ENCODE assay signal across 9 cellular contexts in genomic region chr7:2567663-2568238, GRCh38. TPM values are rescaled to one million over a fixed set of nuclear protein-coding genes. Genes with fewer than 3 reads are reported as not detected.
A peak's percentile ranks its signal among the peaks of the same experiment; 100 is the strongest.
DNase-seq lines count a peak whose midpoint lies in the region; ATAC-seq, FAIRE-seq and TF ChIP-seq lines count a peak whose summit lies in the region.
"Had no signal": no experiment of that assay in that cellular context is flagged by ENCODE, and none has a peak within 500 bp of the region (broad histone marks: within the 10 kb centered on the region; RNA-seq: fewer than 3 reads in every experiment).

No MANE protein-coding gene starts in this region.

- H3K9me3 Mint-ChIP-seq in activated T-cell treated with anti-CD3 and anti-CD28 coated beads, Interleukin-2, amount 50 U/mL, for 72 hours: no peaks in the 10 kb centered on the region

- H3K27ac ChIP-seq in OCI-LY1 (ENCODE audit: low read depth, low read length, poor library complexity, severe bottlenecking) (no peak overlapping the region), pancreas (no peak overlapping the region)

- intact Hi-C loops in pancreas (cut with DNase I): no loop called here

- H3K27me3 Mint-ChIP-seq in activated T-cell treated with anti-CD3 and anti-CD28 coated beads, Interleukin-2, amount 50 U/mL, for 72 hours (ENCODE audit: low read depth): no peaks in the 10 kb centered on the region

- ATAC-seq in pancreas: peak in 3 of 4 donors; percentile 27 to 35 (median 29)
- ATAC-seq in activated T-cell treated with anti-CD3 and anti-CD28 coated beads, Interleukin-2, amount 50 U/mL, for 72 hours (replicated peaks in 1 of 2): no peak

- no peaks in the 10 kb centered on the region; the same call in 1 of the 2 replicates for H3K27me3 ChIP-seq in OCI-LY1 (ENCODE audit: insufficient read depth, low read length)
- no peaks in the 10 kb centered on the region for H3K27me3 ChIP-seq in pancreas

- H3K79me2 ChIP-seq in OCI-LY1 (ENCODE audit: insufficient read depth, low read length): no peaks in the 10 kb centered on the region

- TF ChIP-seq CTCF in OCI-LY1 (IDR thresholded peaks at IDR 0.05; ENCODE audit: low read length) (peak; percentile 58), fibroblast of mammary gland (conservative IDR thresholded peaks at IDR 0.05; ENCODE audit: control insufficient read depth, insufficient read depth, low read depth, low read length) (peak; percentile 66), pancreas (IDR thresholded peaks at IDR 0.05) (no peak)

- no peak overlapping the region for H2AFZ ChIP-seq in OCI-LY1 (ENCODE audit: low read length)

- H3K4me2 ChIP-seq in OCI-LY1 (ENCODE audit: low read length): no peak overlapping the region

- H3K27ac Mint-ChIP-seq in activated T-cell treated with anti-CD3 and anti-CD28 coated beads, Interleukin-2, amount 50 U/mL, for 72 hours: no peak overlapping the region

- H3K9ac ChIP-seq in OCI-LY1 (ENCODE audit: low read length): no peak overlapping the region

- H4K20me1 ChIP-seq in OCI-LY1 (ENCODE audit: insufficient read depth, low read length): no peaks in the 10 kb centered on the region

- H3K36me3 ChIP-seq in OCI-LY1 (ENCODE audit: insufficient read depth, low read length): no peaks in the 10 kb centered on the region
- peaks cover 0 to 4% (median 0%) of the 10 kb centered on the region in 3 donors for H3K36me3 ChIP-seq in pancreas

- no peak for FAIRE-seq in pancreas (lab: Jason Lieb, UNC)
- FAIRE-seq: islet of Langerhans had no signal

- no peaks in the 10 kb centered on the region for H3F3A ChIP-seq in OCI-LY1 (ENCODE audit: insufficient read depth, low read length)

- no peaks in the 10 kb centered on the region for H3K9me3 ChIP-seq in OCI-LY1 (ENCODE audit: low read length)
- H3K9me3 ChIP-seq in pancreas: no peaks in the 10 kb centered on the region

- H3K4me1 ChIP-seq in OCI-LY1 (ENCODE audit: insufficient read depth, low read length, severe bottlenecking) (no peaks in the 10 kb centered on the region), pancreas (peaks cover 0 to 9% (median 0%) of the 10 kb centered on the region in 3 donors)

- H3K36me3 Mint-ChIP-seq in activated T-cell treated with anti-CD3 and anti-CD28 coated beads, Interleukin-2, amount 50 U/mL, for 72 hours (ENCODE audit: insufficient read depth in 2 of 2): no peaks in the 10 kb centered on the region

- H3K4me3 ChIP-seq in OCI-LY1 (ENCODE audit: low read depth, low read length, poor library complexity, severe bottlenecking) (no peak overlapping the region), fibroblast of mammary gland (ENCODE audit: control insufficient read depth, low read depth, low read length) (no peak overlapping the region), pancreas (no peak overlapping the region)

- peak; percentile 63 for DNase-seq in ELF-1 (ENCODE audit: low read depth, low spot score)
- peak; percentile 61 for DNase-seq in fibroblast of mammary gland (ENCODE audit: low read depth)
- DNase-seq in pancreas: peak in 1 of 6 donors; percentile 44
- DNase-seq in effector CD8-positive, alpha-beta T cell (lab: John Stamatoyannopoulos, UW): no peak
- no peak for DNase-seq in amniotic stem cell (lab: John Stamatoyannopoulos, UW)
- DNase-seq in NCI-H2081 treated with DMSO at 0.1 percent for 48 hours (lab: John Stamatoyannopoulos, UW): no peak
- DNase-seq in activated T-cell treated with anti-CD3 and anti-CD28 coated beads, Interleukin-2, amount 50 U/mL, for 72 hours: no peak

- no peak overlapping the region for H3K4me3 Mint-ChIP-seq in activated T-cell treated with anti-CD3 and anti-CD28 coated beads, Interleukin-2, amount 50 U/mL, for 72 hours

- H3K9me2 ChIP-seq in OCI-LY1 (ENCODE audit: low read depth, low read length): no peaks in the 10 kb centered on the region

- 77 to 84% methylated on average over 16 of the region's 16 CpGs for WGBS in pancreas, 2 donors

- peaks cover 10% of the 10 kb centered on the region for H3K4me1 Mint-ChIP-seq in activated T-cell treated with anti-CD3 and anti-CD28 coated beads, Interleukin-2, amount 50 U/mL, for 72 hours (ENCODE audit: low read depth)

RNA-seq across cellular contexts. Expression of gene IQCE, which starts 9.0 kb away (rescaled TPM):
- total RNA-seq in pancreas: 10 to 100 TPM in 4 of 6 donors, 1 to 10 TPM in 2; 8.8 to 14.1 (median 12.1) TPM
- 10 to 100 TPM in 1 of 2 donors, 1 to 10 TPM in 1; 8.8 to 10.9 TPM for polyA plus RNA-seq in pancreas
- total RNA-seq in activated T-cell treated with anti-CD3 and anti-CD28 coated beads, Interleukin-2, amount 50 U/mL, for 72 hours: 10 to 100 TPM; 11.8 to 12.2 TPM

RNA-seq across cellular contexts. Expression of gene BRAT1, which starts 12.4 kb away (rescaled TPM):
- total RNA-seq in pancreas: 10 to 100 TPM; 11.8 to 18.1 (median 13.6) TPM
- 10 to 100 TPM; 44.7 to 54.4 TPM for polyA plus RNA-seq in pancreas
- total RNA-seq in activated T-cell treated with anti-CD3 and anti-CD28 coated beads, Interleukin-2, amount 50 U/mL, for 72 hours: 10 to 100 TPM; 28.0 to 35.2 TPM

RNA-seq across cellular contexts. Expression of gene LFNG, which starts 48.2 kb away (rescaled TPM):
- total RNA-seq in pancreas: 10 to 100 TPM; 28.2 to 66.8 (median 41.5) TPM
- 10 to 100 TPM; 37.2 to 42.1 TPM for polyA plus RNA-seq in pancreas
- total RNA-seq in activated T-cell treated with anti-CD3 and anti-CD28 coated beads, Interleukin-2, amount 50 U/mL, for 72 hours: 10 to 100 TPM; 23.0 to 30.0 TPM

Comparison
In these comparisons a context has a peak if more than half of its experiments do, and no peak if none do; other contexts are left out.
1. DNase-seq: peak in ELF-1 (single experiment) and fibroblast of mammary gland (single experiment); none in effector CD8-positive, alpha-beta T cell (single experiment), amniotic stem cell (single experiment), NCI-H2081 treated with DMSO at 0.1 percent for 48 hours (single experiment) and activated T-cell treated with anti-CD3 and anti-CD28 coated beads, Interleukin-2, amount 50 U/mL, for 72 hours (0 of 2).
2. CTCF ChIP-seq: peak in OCI-LY1 (single experiment) and fibroblast of mammary gland (single experiment); none in pancreas (0 of 4).
3. ATAC-seq: peak in pancreas (3 of 4); none in activated T-cell treated with anti-CD3 and anti-CD28 coated beads, Interleukin-2, amount 50 U/mL, for 72 hours (0 of 2).